In the genomic region with DNA sequence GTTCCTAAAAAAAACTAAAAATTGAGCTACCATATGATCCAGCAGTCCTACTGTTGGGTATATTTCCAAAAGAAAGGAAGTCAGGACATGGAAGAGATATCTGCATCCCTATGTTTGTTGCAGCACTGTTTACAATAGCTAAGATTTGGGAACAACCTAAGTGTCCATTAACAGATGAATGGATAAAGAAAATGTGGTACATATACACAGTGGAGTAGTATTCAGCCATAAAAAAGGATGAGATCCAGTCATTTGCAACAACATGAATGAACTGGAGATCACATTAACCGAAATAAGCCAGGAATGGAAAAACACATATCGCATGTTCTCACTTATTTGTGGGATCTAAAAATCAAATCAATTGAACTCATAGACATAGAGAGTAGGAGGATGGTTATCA, we compare ENCODE assay signal across 24 cellular contexts. TPM values are rescaled to one million over a fixed set of nuclear protein-coding genes. Genes with fewer than 3 reads are reported as not detected.
DNase-seq lines count a peak whose midpoint lies in the region; ATAC-seq, FAIRE-seq and TF ChIP-seq lines count a peak whose summit lies in the region.
"Had no signal": no experiment of that assay in that cellular context is flagged by ENCODE, and none has a peak within 500 bp of the region (broad histone marks: within the 10 kb centered on the region; RNA-seq: fewer than 3 reads in every experiment).

No MANE protein-coding gene starts in this region.

- no peak overlapping the region for H3K14ac ChIP-seq in H1 (ENCODE audit: insufficient read length)

- peak; percentile 76 for FAIRE-seq in HTR-8/SVneo (lab: Jason Lieb, UNC)
- FAIRE-seq in H1 (lab: Jason Lieb, UNC), result no peak
- FAIRE-seq: GM12878, GM12892, GM18507 had no signal

- no peaks in the 10 kb centered on the region for H3K4me1 ChIP-seq in HEK293 (ENCODE audit: control insufficient read depth, insufficient read depth, low read length)
- no peaks in the 10 kb centered on the region for H3K4me1 ChIP-seq in H1 (replicated peaks in 1 of 4; ENCODE audit: control insufficient read depth in 3 of 4, insufficient read depth in 4 of 4, low read length in 3 of 4)
- H3K4me1 ChIP-seq: BE2C, BLaER1 had no signal

- H3K79me1 ChIP-seq in H1 (ENCODE audit: low read depth, low read length), result no peaks in the 10 kb centered on the region

- H3K27ac ChIP-seq in HEK293 (ENCODE audit: extremely low read depth, low read depth, low read length), result no peak overlapping the region
- H3K27ac ChIP-seq in H1 (ENCODE audit: low read depth, low read length), result no peak overlapping the region
- H3K27ac ChIP-seq: BLaER1 had no signal

- TF ChIP-seq EP300 in H1 (IDR thresholded peaks at IDR 0.05; ENCODE audit: borderline replicate concordance in 1 of 2, low read depth in 2 of 2, low read length in 2 of 2), result no peak

- POLR2A ChIA-PET in HEK293 (lab: Yijun Ruan, JAX) (no interaction called here), H1 (lab: Charles Lee; ENCODE audit: partially characterized antibody) (no interaction called here)

- CTCF ChIA-PET in HEK293 (lab: Yijun Ruan, JAX) (interaction anchor here (0.9 kb wide), 1 partner anchor 97 kb away, joined by 3 read pairs; no protein-coding TSS in a partner anchor), H1 (lab: Charles Lee; ENCODE audit: partially characterized antibody) (interaction anchor here (0.6 to 1.2 kb wide), 3 partner anchors 14 to 799 kb away, joined by 3 read pairs; no protein-coding TSS in a partner anchor)

- no peak for TF ChIP-seq POLR2A in H1 (IDR thresholded peaks at IDR 0.05; ENCODE audit: control extremely low read depth in 1 of 2, low read depth in 2 of 2, low read length in 2 of 2)

- H4K5ac ChIP-seq in H1 (ENCODE audit: insufficient read length, low read depth, low read length), result no peak overlapping the region

- H3K56ac ChIP-seq in H1 (replicated peaks; ENCODE audit: insufficient read length, low read depth, low read length), result no peak overlapping the region

- TF ChIP-seq CTCF in HEK293 (tag by site-specific recombination; IDR thresholded peaks at IDR 0.05), result no peak
- no peak for TF ChIP-seq CTCF in H1 (IDR thresholded peaks at IDR 0.05; ENCODE audit: control extremely low read depth in 1 of 3, insufficient read depth in 1 of 3, low read depth in 1 of 3, low read length in 3 of 3)

- no peak overlapping the region for H4K91ac ChIP-seq in H1 (replicated peaks; ENCODE audit: insufficient read length, low read length)

- H3K4ac ChIP-seq in H1 (replicated peaks; ENCODE audit: insufficient read length, low read depth, low read length), result no peak overlapping the region

- H2AK5ac ChIP-seq in H1 (ENCODE audit: low read depth, low read length), result no peak overlapping the region

- no peak overlapping the region for H2BK20ac ChIP-seq in H1 (ENCODE audit: low read length)

- no peak overlapping the region for H2BK15ac ChIP-seq in H1 (ENCODE audit: low read length)

- no peak overlapping the region for H2BK12ac ChIP-seq in H1 (ENCODE audit: low read depth, low read length)

- no peak overlapping the region for H3K4me2 ChIP-seq in H1 (ENCODE audit: insufficient read depth in 1 of 2, low read depth in 2 of 2, low read length in 2 of 2)
- H3K4me2 ChIP-seq: BLaER1 had no signal

- DNase-seq in HTR-8/SVneo (ENCODE audit: insufficient read length, low spot score), result no peak
- no peak for DNase-seq in H1 (ENCODE audit: low read depth in 1 of 2, low spot score in 2 of 2)
- no peak for DNase-seq in SHP77 (lab: John Stamatoyannopoulos, UW)
- DNase-seq: 8988T; ACHN; BE2C; C1 segment of cervical spinal cord; CD4-positive, alpha-beta memory T cell; CD4-positive, CD25-positive, alpha-beta regulatory T cell; CD8-positive, alpha-beta memory T cell; COR-L47; DMS 273 treated with DMSO at 0.1 percent for 48 hours; DMS153; DMS53; DMS79; DND-41; EL; GDM1 had no signal

- no peaks in the 10 kb centered on the region for H3K9me3 ChIP-seq in HEK293 (ENCODE audit: control insufficient read depth, insufficient read depth, low read depth, low read length)
- H3K9me3 ChIP-seq in H1 (ENCODE audit: insufficient read depth in 2 of 2, low read depth in 1 of 2, low read length in 1 of 2), result no peaks in the 10 kb centered on the region
- H3K9me3 ChIP-seq: BE2C had no signal

- no peak overlapping the region for H3K4me3 ChIP-seq in HEK293 (ENCODE audit: low read depth, low read length)
- H3K4me3 ChIP-seq in H1 (ENCODE audit: extremely low read depth in 1 of 4, insufficient read depth in 2 of 4, low read depth in 3 of 4, low read length in 4 of 4), result no peak overlapping the region
- H3K4me3 ChIP-seq: BLaER1 had no signal

- H3K36me3 ChIP-seq in HEK293 (ENCODE audit: control insufficient read depth in 2 of 2, insufficient read depth in 1 of 2, low read length in 2 of 2), result no peaks in the 10 kb centered on the region
- no peaks in the 10 kb centered on the region for H3K36me3 ChIP-seq in H1 (ENCODE audit: control insufficient read depth in 2 of 4, insufficient read depth in 4 of 4, low read length in 3 of 4)
- H3K36me3 ChIP-seq: BE2C, BLaER1 had no signal

- no peak overlapping the region for H3K23ac ChIP-seq in H1 (ENCODE audit: insufficient read length)

- H3K27me3 ChIP-seq in H1 (replicated peaks in 1 of 4; ENCODE audit: control insufficient read depth in 3 of 4, extremely low read depth in 1 of 4, insufficient read depth in 3 of 4, low read length in 3 of 4), result no peaks in the 10 kb centered on the region
- H3K27me3 ChIP-seq: BE2C, BLaER1 had no signal

- ATAC-seq in HG02588 (IDR thresholded peaks at IDR 0.05; ENCODE audit: unreplicated experiment), result no peak
- ATAC-seq: GM12878 had no signal

- H3K79me2 ChIP-seq in H1 (ENCODE audit: control insufficient read depth in 1 of 2, insufficient read depth in 2 of 2, low read length in 2 of 2), result no peaks in the 10 kb centered on the region

- no peaks in the 10 kb centered on the region for H3K23me2 ChIP-seq in H1 (ENCODE audit: low read depth, low read length)

- no peak overlapping the region for H3K18ac ChIP-seq in H1 (ENCODE audit: extremely low read depth, low read length)

- WGBS in H1 (ENCODE audit: extremely low coverage in 1 of 2, insufficient coverage in 1 of 2, insufficient read length in 1 of 2, insufficient replicate concordance in 2 of 2, low coverage in 1 of 2, low lambda C conversion rate in 2 of 2, missing lambda C conversion rate in 1 of 2), 2 experiments, result 90% methylated on average over 2 of the region's 2 CpGs; no CpG with 5 or more reads in 1 of the 2 experiments

- H2BK5ac ChIP-seq in H1 (ENCODE audit: low read depth, low read length), result no peak overlapping the region

- no peaks in the 10 kb centered on the region for H4K20me1 ChIP-seq in H1 (replicated peaks in 1 of 2; ENCODE audit: control insufficient read depth in 1 of 2, insufficient read depth in 2 of 2, low read length in 2 of 2)
- H4K20me1 ChIP-seq: BLaER1 had no signal

- H4K8ac ChIP-seq in H1 (ENCODE audit: extremely low read depth, insufficient read depth, low read length), result no peak overlapping the region

- H3K9ac ChIP-seq in H1 (replicated peaks in 1 of 4; ENCODE audit: extremely low read depth in 1 of 4, low read depth in 3 of 4, low read length in 3 of 4), result no peak overlapping the region
- H3K9ac ChIP-seq: BLaER1 had no signal

- TF ChIP-seq RAD21 in H1 (IDR thresholded peaks at IDR 0.05 in 1 of 2, conservative IDR thresholded peaks at IDR 0.05 in 1 of 2; ENCODE audit: low read depth in 2 of 2, low read length in 2 of 2), result no peak

- no peak overlapping the region for H2BK120ac ChIP-seq in H1 (replicated peaks; ENCODE audit: low read depth, low read length)

- H2AFZ ChIP-seq in H1 (ENCODE audit: low read length), result no peak overlapping the region

TF ChIP-seq in HEK293, 187 proteins besides CTCF, POLR2A, EP300 and RAD21:
- no peak for TF ChIP-seq HOXD13 (CRISPR knock-in tag; IDR thresholded peaks at IDR 0.05; ENCODE audit: borderline replicate concordance)
- no peak for TF ChIP-seq HOXA7 (CRISPR knock-in tag; IDR thresholded peaks at IDR 0.05; ENCODE audit: borderline replicate concordance)
- TF ChIP-seq, protein P1, sequence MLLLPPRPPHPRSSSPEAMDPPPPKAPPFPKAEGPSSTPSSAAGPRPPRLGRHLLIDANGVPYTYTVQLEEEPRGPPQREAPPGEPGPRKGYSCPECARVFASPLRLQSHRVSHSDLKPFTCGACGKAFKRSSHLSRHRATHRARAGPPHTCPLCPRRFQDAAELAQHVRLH (tag by site-specific recombination; IDR thresholded peaks at IDR 0.05), result peak; percentile 65; the same call in 1 of the 2 replicates
- peak; percentile 97 for TF ChIP-seq ZNF146 (tag by site-specific recombination; IDR thresholded peaks at IDR 0.05)

TF ChIP-seq in H1, 55 proteins besides CTCF, POLR2A, EP300 and RAD21:
- TF ChIP-seq BRCA1 (IDR thresholded peaks at IDR 0.05; ENCODE audit: low read depth, low read length) (no peak), KDM1A (IDR thresholded peaks at IDR 0.05; ENCODE audit: borderline replicate concordance, low read length) (peak; percentile 16; the same call in 1 of the 2 replicates)

RNA-seq across cellular contexts. Expression of gene LRRC49, which starts 29.5 kb away (rescaled TPM):
- total RNA-seq in H1 (2021; fragmentation: NEBNext Ultra II Directional; extraction: Animal tissue kit (Norgen Biotek cat#: 25700)), result 9.3 and 10.4 TPM in 2 replicates
- 5.0 TPM in 2 replicates for polyA plus RNA-seq in H1 (2011; rRNA removed)
- polyA plus RNA-seq in H1 (2011; cell fraction: cytosol; rRNA removed), result 7.7 TPM
- polyA plus RNA-seq in H1 (2011; cell fraction: nucleus; rRNA removed), result 6.0 TPM
- polyA plus RNA-seq in H1 (2012, experiment 1 of 2), result 6.2 to 8.3 TPM (median 7.3 TPM) in 4 replicates
- polyA plus RNA-seq in H1 (2012, experiment 2 of 2), result 0.64 TPM
- polyA plus RNA-seq in H1 (2013, experiment 1 of 2), result 7.6 TPM
- polyA plus RNA-seq in H1 (2013, experiment 2 of 2), result 6.7 TPM
- polyA minus RNA-seq in H1 (2011; rRNA and poly(A)+ RNA removed), result 9.2 and 13.0 TPM in 2 replicates
- polyA minus RNA-seq in H1 (2011; cell fraction: cytosol; rRNA and poly(A)+ RNA removed), result 7.0 TPM
- polyA minus RNA-seq in H1 (2011; cell fraction: nucleus; rRNA and poly(A)+ RNA removed), result 39.8 TPM
- total RNA-seq: CD4-positive, CD25-positive, alpha-beta regulatory T cell had no signal
- polyA plus RNA-seq: CD8-positive, alpha-beta memory T cell had no signal

RNA-seq across cellular contexts. Expression of gene THAP10, which starts 29.9 kb away (rescaled TPM):
- total RNA-seq in H1 (2021; fragmentation: NEBNext Ultra II Directional; extraction: Animal tissue kit (Norgen Biotek cat#: 25700)), result 3.4 and 4.5 TPM in 2 replicates
- polyA plus RNA-seq in H1 (2011; rRNA removed), result 2.8 and 3.2 TPM in 2 replicates
- 3.8 TPM for polyA plus RNA-seq in H1 (2011; cell fraction: cytosol; rRNA removed)
- polyA plus RNA-seq in H1 (2011; cell fraction: nucleus; rRNA removed), result 1.9 TPM
- polyA plus RNA-seq in H1 (2012, experiment 1 of 2), result 2.0 to 4.7 TPM (median 3.4 TPM) in 4 replicates
- polyA plus RNA-seq in H1 (2012, experiment 2 of 2), result 0.62 TPM
- polyA plus RNA-seq in H1 (2013, experiment 1 of 2), result 2.7 TPM
- 2.7 TPM for polyA plus RNA-seq in H1 (2013, experiment 2 of 2)
- polyA minus RNA-seq in H1 (2011; rRNA and poly(A)+ RNA removed), result 1.5 and 2.0 TPM in 2 replicates
- 4.3 TPM for polyA minus RNA-seq in H1 (2011; cell fraction: cytosol; rRNA and poly(A)+ RNA removed)
- polyA minus RNA-seq in H1 (2011; cell fraction: nucleus; rRNA and poly(A)+ RNA removed), result 1.8 TPM
- total RNA-seq: CD4-positive, CD25-positive, alpha-beta regulatory T cell had no signal
- polyA plus RNA-seq: CD4-positive, CD25-positive, alpha-beta regulatory T cell; CD8-positive, alpha-beta memory T cell had no signal
